24 cellular contexts compared by ENCODE assay signal in genomic region chr1:230517326-230517725, GRCh38.
"Had no signal": no experiment of that assay in that cellular context is flagged by ENCODE, and none has a peak within 500 bp of the region (broad histone marks: within the 10 kb centered on the region; RNA-seq: fewer than 3 reads in every experiment).

No MANE protein-coding gene starts in this region.

- ATAC-seq: activated CD4-positive, CD25-positive, alpha-beta regulatory T cell treated with anti-CD3 and anti-CD28 coated beads, Interleukin-2, amount 50 U/mL, for 24 hours; activated CD8-positive, alpha-beta memory T cell treated with anti-CD3 and anti-CD28 coated beads, Interleukin-2, amount 10 ng/mL, durations not matched to agents 7 days and 5 days; activated CD8-positive, alpha-beta T cell treated with anti-CD3 and anti-CD28 coated beads for 36 hours; left colon; naive thymus-derived CD8-positive, alpha-beta T cell had no signal

- DNase-seq: activated CD4-positive, alpha-beta T cell treated with anti-CD3 and anti-CD28 coated beads, Interleukin-2, amount 10 ng/mL, durations not matched to agents 7 days and 5 days; activated CD8-positive, alpha-beta memory T cell treated with anti-CD3 and anti-CD28 coated beads, Interleukin-2, amount 10 ng/mL, durations not matched to agents 7 days and 5 days; activated CD8-positive, alpha-beta T cell treated with anti-CD3 and anti-CD28 coated beads for 36 hours; activated effector memory CD4-positive, alpha-beta T cell treated with anti-CD3 and anti-CD28 coated beads, Interleukin-2, amount 50 U/mL, for 16 hours; activated naive CD4-positive, alpha-beta T cell treated with anti-CD3 and anti-CD28 coated beads, Interleukin-2, amount 50 U/mL, for 16 hours; activated T-cell treated with anti-CD3 and anti-CD28 coated beads for 4 hours; aorta; brain microvascular endothelial cell; central memory CD4-positive, alpha-beta T cell; effector memory CD4-positive, alpha-beta T cell; foreskin melanocyte; islet precursor cell; left colon; naive thymus-derived CD8-positive, alpha-beta T cell; retina; stimulated activated CD4-positive, alpha-beta T cell treated with anti-CD3 and anti-CD28 coated beads, Interleukin-4, amount 100 ng/mL, for 24 hours; stimulated activated naive CD4-positive, alpha-beta T cell treated with Interleukin-2 at 50 U/mL for 16 hours had no signal

- H3K36me3 Mint-ChIP-seq: activated CD8-positive, alpha-beta memory T cell treated with anti-CD3 and anti-CD28 coated beads, Interleukin-2, amount 10 ng/mL, durations not matched to agents 7 days and 5 days; naive thymus-derived CD8-positive, alpha-beta T cell; type B pancreatic cell had no signal

- H3K4me3 ChIP-seq: thoracic aorta, vagina had no signal

- H3K4me3 Mint-ChIP-seq: activated CD4-positive, alpha-beta T cell treated with anti-CD3 and anti-CD28 coated beads, Interleukin-2, amount 10 ng/mL, durations not matched to agents 7 days and 5 days; activated CD8-positive, alpha-beta memory T cell treated with anti-CD3 and anti-CD28 coated beads, Interleukin-2, amount 10 ng/mL, durations not matched to agents 7 days and 5 days; activated CD8-positive, alpha-beta T cell treated with anti-CD3 and anti-CD28 coated beads for 36 hours; naive thymus-derived CD8-positive, alpha-beta T cell; T-helper 2 cell treated with Interferon-gamma antibody and Interleukin-4, amounts not matched to agents 5 μg/mL and 100 μg/mL, for 36 hours; type B pancreatic cell had no signal

- H3K4me1 Mint-ChIP-seq: activated CD4-positive, alpha-beta T cell treated with anti-CD3 and anti-CD28 coated beads, Interleukin-2, amount 10 ng/mL, durations not matched to agents 7 days and 5 days; activated CD8-positive, alpha-beta memory T cell treated with anti-CD3 and anti-CD28 coated beads, Interleukin-2, amount 10 ng/mL, durations not matched to agents 7 days and 5 days; naive thymus-derived CD8-positive, alpha-beta T cell had no signal

- H3K9me3 ChIP-seq: thoracic aorta, vagina had no signal

- H3K27me3 ChIP-seq: brain microvascular endothelial cell, vagina had no signal

- H3K27ac ChIP-seq: brain microvascular endothelial cell, thoracic aorta, vagina, VCaP had no signal

- H3K36me3 ChIP-seq: brain microvascular endothelial cell, thoracic aorta, vagina had no signal

- H3K27ac Mint-ChIP-seq: activated CD4-positive, alpha-beta T cell treated with anti-CD3 and anti-CD28 coated beads, Interleukin-2, amount 10 ng/mL, durations not matched to agents 7 days and 5 days; activated CD8-positive, alpha-beta memory T cell treated with anti-CD3 and anti-CD28 coated beads, Interleukin-2, amount 10 ng/mL, durations not matched to agents 7 days and 5 days; activated CD8-positive, alpha-beta T cell treated with anti-CD3 and anti-CD28 coated beads for 36 hours; T-helper 2 cell treated with Interferon-gamma antibody and Interleukin-4, amounts not matched to agents 5 μg/mL and 100 μg/mL, for 36 hours; type B pancreatic cell had no signal

- H3K27me3 Mint-ChIP-seq: progenitor cell of endocrine pancreas had no signal

- H3K9me3 Mint-ChIP-seq: activated CD4-positive, alpha-beta T cell treated with anti-CD3 and anti-CD28 coated beads, Interleukin-2, amount 10 ng/mL, durations not matched to agents 7 days and 5 days; T-helper 2 cell treated with Interferon-gamma antibody and Interleukin-4, amounts not matched to agents 5 μg/mL and 100 μg/mL, for 36 hours had no signal

- H3K4me1 ChIP-seq: vagina had no signal
